In genomic region chr3:126083138-126083445, GRCh38 we compare ENCODE assay signal across 2 cellular contexts.
TF ChIP-seq lines count a peak whose summit lies in the region.

No MANE protein-coding gene starts in this region.

TF ChIP-seq in H1, 55 proteins besides CTCF, POLR2A, EP300 and RAD21 (continues in another document):
- TF ChIP-seq, protein P1, sequence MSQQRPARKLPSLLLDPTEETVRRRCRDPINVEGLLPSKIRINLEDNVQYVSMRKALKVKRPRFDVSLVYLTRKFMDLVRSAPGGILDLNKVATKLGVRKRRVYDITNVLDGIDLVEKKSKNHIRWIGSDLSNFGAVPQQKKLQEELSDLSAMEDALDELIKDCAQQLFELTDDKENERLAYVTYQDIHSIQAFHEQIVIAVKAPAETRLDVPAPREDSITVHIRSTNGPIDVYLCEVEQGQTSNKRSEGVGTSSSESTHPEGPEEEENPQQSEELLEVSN (IDR thresholded peaks at IDR 0.05) = no peak
- no peak for TF ChIP-seq GABPA (IDR thresholded peaks at IDR 0.05; ENCODE audit: borderline replicate concordance, insufficient read depth, low read length)
- no peak for TF ChIP-seq TCF12 (IDR thresholded peaks at IDR 0.05; ENCODE audit: low read depth, low read length)
- TF ChIP-seq JUND (IDR thresholded peaks at IDR 0.05; ENCODE audit: low read length) = no peak
- TF ChIP-seq NANOG (IDR thresholded peaks at IDR 0.05; ENCODE audit: insufficient read depth, low read depth, low read length, poor library complexity, severe bottlenecking) = no peak
- TF ChIP-seq USF2 (IDR thresholded peaks at IDR 0.05; ENCODE audit: low read length) = no peak
- TF ChIP-seq SIX5 (IDR thresholded peaks at IDR 0.05; ENCODE audit: low read depth, low read length) = no peak
- no peak for TF ChIP-seq ATF3 (IDR thresholded peaks at IDR 0.05; ENCODE audit: insufficient read depth, low read depth, low read length)
- no peak for TF ChIP-seq RBBP5 (IDR thresholded peaks at IDR 0.05; ENCODE audit: borderline replicate concordance, low read depth, low read length)
- TF ChIP-seq SRF (IDR thresholded peaks at IDR 0.05; ENCODE audit: low read depth, low read length) = no peak
- no peak for TF ChIP-seq CHD7 (IDR thresholded peaks at IDR 0.05; ENCODE audit: insufficient replicate concordance, low read length)
- no peak for TF ChIP-seq HDAC6 (IDR thresholded peaks at IDR 0.05; ENCODE audit: low read depth, low read length)

TF ChIP-seq in neural cell, 6 proteins besides CTCF, POLR2A, EP300 and RAD21:
- TF ChIP-seq REST (IDR thresholded peaks at IDR 0.05; ENCODE audit: borderline replicate concordance) (no peak), TAF1 (IDR thresholded peaks at IDR 0.05; ENCODE audit: low read depth) (no peak), MXI1 (conservative IDR thresholded peaks at IDR 0.05; ENCODE audit: poor library complexity, severe bottlenecking) (no peak), POLR2AphosphoS5 (IDR thresholded peaks at IDR 0.05) (no peak), SMC3 (conservative IDR thresholded peaks at IDR 0.05; ENCODE audit: poor library complexity) (no peak)
